20 cellular contexts compared by ENCODE assay signal in genomic region chr11:26443617-26444016, GRCh38.
DNase-seq lines count a peak whose midpoint lies in the region; ATAC-seq, FAIRE-seq and TF ChIP-seq lines count a peak whose summit lies in the region.
"Had no signal": no experiment of that assay in that cellular context is flagged by ENCODE, and none has a peak within 500 bp of the region (broad histone marks: within the 10 kb centered on the region; RNA-seq: fewer than 3 reads in every experiment).

No MANE protein-coding gene starts in this region.

- no peaks in the 10 kb centered on the region for H3K27me3 ChIP-seq in HepG2 (ENCODE audit: control insufficient read depth in 1 of 2, insufficient read depth in 2 of 2, low read length in 2 of 2)
- H3K27me3 ChIP-seq in right lobe of liver, result no peaks in the 10 kb centered on the region
- no peaks in the 10 kb centered on the region for H3K27me3 ChIP-seq in K562 (ENCODE audit: control insufficient read depth in 2 of 2, insufficient read depth in 2 of 2, low read length in 2 of 2)
- H3K27me3 ChIP-seq: BLaER1 treated with 17β-estradiol and CSF1 and Interleukin-3, amounts not matched to agents 10 nM and 100 nM had no signal

- FAIRE-seq in HepG2 (lab: Jason Lieb, UNC) (no peak), K562 (lab: Jason Lieb, UNC) (no peak)
- FAIRE-seq: D721Med, G401.6, GM12891, GM19239 had no signal

- DNase-seq in HepG2 (ENCODE audit: low spot score) (no peak), right lobe of liver (no peak), K562 (ENCODE audit: extremely low read depth in 1 of 4, low spot score in 3 of 4) (no peak), activated gamma-delta T cell (lab: John Stamatoyannopoulos, UW) (no peak)
- DNase-seq: ACHN; AML-193; Caco-2; Calu3; CD4-positive, alpha-beta T cell; CD8-positive, alpha-beta T cell; DMS79 treated with DMSO at 0.1 percent for 48 hours; GF-D8 had no signal

- TF ChIP-seq POLR2A in HepG2 (IDR thresholded peaks at IDR 0.05; ENCODE audit: insufficient read depth in 1 of 2, low read depth in 2 of 2, low read length in 2 of 2), result no peak
- TF ChIP-seq POLR2A in right lobe of liver (IDR thresholded peaks at IDR 0.05), result no peak
- no peak for TF ChIP-seq POLR2A in K562 (conservative IDR thresholded peaks at IDR 0.05)

- H3K4me2 ChIP-seq in HepG2 (ENCODE audit: low read depth, low read length) (no peak overlapping the region), K562 (ENCODE audit: insufficient read depth, low read length) (no peak overlapping the region)
- H3K4me2 ChIP-seq: BLaER1 treated with 17β-estradiol and CSF1 and Interleukin-3, amounts not matched to agents 10 nM and 100 nM had no signal

- in situ Hi-C loops in HepG2 (cut with HindIII; ENCODE audit: extremely low pct_ligation_motif_present, low pct_unique_long_range_greater_than_20kb), result no loop called here
- in situ Hi-C loops in K562 (cut with MboI), result no loop called here

- H2AFZ ChIP-seq in HepG2 (ENCODE audit: low read length) (no peak overlapping the region), K562 (ENCODE audit: low read depth, low read length) (no peak overlapping the region)

- H3K9me3 ChIP-seq in HepG2 (ENCODE audit: low read length) (no peaks in the 10 kb centered on the region), right lobe of liver (no peaks in the 10 kb centered on the region), K562 (replicated peaks; ENCODE audit: control insufficient read depth, insufficient read depth, low read depth, low read length) (no peaks in the 10 kb centered on the region)
- H3K9me3 ChIP-seq: BLaER1 treated with 17β-estradiol and CSF1 and Interleukin-3, amounts not matched to agents 10 nM and 100 nM; Caco-2 had no signal

- H3K36me3 ChIP-seq in HepG2 (replicated peaks in 1 of 2; ENCODE audit: control insufficient read depth in 1 of 2, insufficient read depth in 2 of 2, low read length in 2 of 2) (no peaks in the 10 kb centered on the region), right lobe of liver (no peaks in the 10 kb centered on the region), K562 (ENCODE audit: control insufficient read depth, insufficient read depth, low read length) (no peaks in the 10 kb centered on the region)
- H3K36me3 ChIP-seq: BLaER1 treated with 17β-estradiol and CSF1 and Interleukin-3, amounts not matched to agents 10 nM and 100 nM had no signal

- no peaks in the 10 kb centered on the region for H4K20me1 ChIP-seq in HepG2 (ENCODE audit: insufficient read depth, low read length)
- no peaks in the 10 kb centered on the region for H4K20me1 ChIP-seq in K562 (replicated peaks; ENCODE audit: control insufficient read depth, insufficient read depth, low read length)
- H4K20me1 ChIP-seq: BLaER1 treated with 17β-estradiol and CSF1 and Interleukin-3, amounts not matched to agents 10 nM and 100 nM had no signal

- BruUV-seq in HepG2 (replicated peaks; lab: Mats Ljungman, UMichigan), result no TSS peak
- no TSS peak for BruUV-seq in K562 (replicated peaks; lab: Mats Ljungman, UMichigan)

- TF ChIP-seq CTCF in HepG2 (CRISPR knock-in tag; IDR thresholded peaks at IDR 0.05) (no peak), right lobe of liver (IDR thresholded peaks at IDR 0.05) (no peak), K562 (IDR thresholded peaks at IDR 0.05 in 2 of 3, conservative IDR thresholded peaks at IDR 0.05 in 1 of 3; ENCODE audit: insufficient read depth in 2 of 3, low read depth in 1 of 3, low read length in 3 of 3) (no peak)

- H3K4me3 ChIP-seq in HepG2 (replicated peaks in 1 of 3; ENCODE audit: insufficient read depth in 1 of 3, low read depth in 2 of 3, low read length in 3 of 3) (no peak overlapping the region), right lobe of liver (no peak overlapping the region), K562 (no peak overlapping the region)
- H3K4me3 ChIP-seq: BLaER1 treated with 17β-estradiol and CSF1 and Interleukin-3, amounts not matched to agents 10 nM and 100 nM had no signal

- TF ChIP-seq EP300 in HepG2 (IDR thresholded peaks at IDR 0.05; ENCODE audit: low read depth in 2 of 2, low read length in 2 of 2) (no peak), HepG2 (CRISPR knock-in tag; IDR thresholded peaks at IDR 0.05; ENCODE audit: borderline replicate concordance) (no peak), K562 (IDR thresholded peaks at IDR 0.05; ENCODE audit: low read length) (no peak)

- 0% methylated on average over 3 of the region's 3 CpGs for WGBS in HepG2 (ENCODE audit: low lambda C conversion rate)
- WGBS in right lobe of liver (ENCODE audit: insufficient coverage, low coverage, low lambda C conversion rate, missing lambda C conversion rate), result 33% methylated on average over 3 of the region's 3 CpGs
- WGBS in K562 (ENCODE audit: insufficient coverage, low coverage, missing lambda C conversion rate), result 2% methylated on average over 3 of the region's 3 CpGs

- H3K79me2 ChIP-seq in HepG2 (ENCODE audit: insufficient read depth, low read length) (no peaks in the 10 kb centered on the region), K562 (ENCODE audit: control insufficient read depth, insufficient read depth, low read length) (no peaks in the 10 kb centered on the region)

- H3K9ac ChIP-seq in HepG2 (ENCODE audit: insufficient read depth, low read depth, low read length), result no peak overlapping the region
- H3K9ac ChIP-seq in K562 (ENCODE audit: insufficient read depth in 1 of 2, low read depth in 2 of 2, low read length in 2 of 2), result no peak overlapping the region
- H3K9ac ChIP-seq: BLaER1 treated with 17β-estradiol and CSF1 and Interleukin-3, amounts not matched to agents 10 nM and 100 nM had no signal

- intact Hi-C loops in HepG2 (cut with micrococcal nuclease; ENCODE audit: unreplicated experiment), result no loop called here
- intact Hi-C loops in right lobe of liver (cut with DNase I), result no loop called here
- intact Hi-C loops in K562 (cut with micrococcal nuclease), result no loop called here

- no peak overlapping the region for H3K27ac ChIP-seq in HepG2 (ENCODE audit: extremely low read length, insufficient read depth, low read length)
- no peak overlapping the region for H3K27ac ChIP-seq in right lobe of liver
- H3K27ac ChIP-seq in K562 (ENCODE audit: extremely low read depth, low read depth, low read length), result no peak overlapping the region
- H3K27ac ChIP-seq: 22Rv1; BLaER1 treated with 17β-estradiol and CSF1 and Interleukin-3, amounts not matched to agents 10 nM and 100 nM; C4-2B had no signal

- CTCF ChIA-PET in HepG2 (lab: Yijun Ruan, JAX; ENCODE audit: low intra/inter-chr PET ratio, low total read pairs), result no interaction called here
- CTCF ChIA-PET in K562 (lab: Yijun Ruan, JAX; ENCODE audit: low intra/inter-chr PET ratio), result no interaction called here

- POLR2A ChIA-PET in HepG2 (lab: Yijun Ruan, JAX) (no interaction called here), K562 (lab: Yijun Ruan, JAX) (no interaction called here)

- ATAC-seq in HepG2 (no peak), right lobe of liver (no peak), K562 (no peak), HG02588 (IDR thresholded peaks at IDR 0.05; ENCODE audit: unreplicated experiment) (no peak)
- ATAC-seq: CD8-positive, alpha-beta T cell had no signal

- H3K4me1 ChIP-seq in HepG2 (ENCODE audit: insufficient read depth, low read length), result no peaks in the 10 kb centered on the region
- H3K4me1 ChIP-seq in right lobe of liver, result no peaks in the 10 kb centered on the region
- no peaks in the 10 kb centered on the region for H3K4me1 ChIP-seq in K562 (replicated peaks in 1 of 2; ENCODE audit: control insufficient read depth in 2 of 2, insufficient read depth in 2 of 2, low read length in 2 of 2)
- H3K4me1 ChIP-seq: BLaER1 treated with 17β-estradiol and CSF1 and Interleukin-3, amounts not matched to agents 10 nM and 100 nM; Caco-2 had no signal

- no peaks in the 10 kb centered on the region for H3K9me1 ChIP-seq in K562 (ENCODE audit: control insufficient read depth, insufficient read depth, low read length)

- TF ChIP-seq RAD21 in HepG2 (CRISPR knock-in tag; IDR thresholded peaks at IDR 0.05) (no peak), K562 (CRISPR knock-in tag; conservative IDR thresholded peaks at IDR 0.05 in 1 of 2, IDR thresholded peaks at IDR 0.05 in 1 of 2) (no peak)

TF ChIP-seq in HepG2, 621 proteins besides CTCF, POLR2A, EP300 and RAD21:
- peak; percentile 97 to 99 for TF ChIP-seq MAFK (conservative IDR thresholded peaks at IDR 0.05 in 1 of 2, IDR thresholded peaks at IDR 0.05 in 1 of 2; ENCODE audit: low read length in 2 of 2)
- no peak for TF ChIP-seq ZNF232 (CRISPR knock-in tag; IDR thresholded peaks at IDR 0.05; ENCODE audit: borderline replicate concordance)
- TF ChIP-seq MAFF (IDR thresholded peaks at IDR 0.05; ENCODE audit: low read depth, low read length), result peak; percentile 98

TF ChIP-seq in K562, 482 proteins besides CTCF, POLR2A, EP300 and RAD21:
- TF ChIP-seq SOX6 (IDR thresholded peaks at IDR 0.05), result no peak
- TF ChIP-seq STAG1 (CRISPR knock-in tag; IDR thresholded peaks at IDR 0.05; ENCODE audit: borderline replicate concordance), result no peak
- peak; percentile 67; the same call in 1 of the 2 replicates for TF ChIP-seq ZNF316 (IDR thresholded peaks at IDR 0.05)
- TF ChIP-seq MAFG (tag; conservative IDR thresholded peaks at IDR 0.05), result peak; percentile 50
- TF ChIP-seq C11orf30 (IDR thresholded peaks at IDR 0.05; ENCODE audit: low read depth), result peak; percentile 36; the same call in 1 of the 2 replicates
- TF ChIP-seq WHSC1 (IDR thresholded peaks at IDR 0.05; ENCODE audit: low read length), result no peak
- TF ChIP-seq MAFK (IDR thresholded peaks at IDR 0.05; ENCODE audit: low read length), result peak; percentile 93
- TF ChIP-seq ZNF408 (CRISPR knock-in tag; IDR thresholded peaks at IDR 0.05; ENCODE audit: low read depth), result no peak
- peak; percentile 91 for TF ChIP-seq MAFF (IDR thresholded peaks at IDR 0.05; ENCODE audit: low read length)
TF ChIP-seq in K562: peak in this region for 5.

Comparison
In these comparisons a context has a peak if more than half of its experiments do, and no peak if none do; other contexts are left out.
1. Of the 241 proteins assayed by ChIP-seq in both HepG2 and K562: peak only in HepG2: none; only in K562: MAFG; in both: MAFF and MAFK; in neither: 238.